ENCODE assay signal across 1 cellular context in the genomic region with DNA sequence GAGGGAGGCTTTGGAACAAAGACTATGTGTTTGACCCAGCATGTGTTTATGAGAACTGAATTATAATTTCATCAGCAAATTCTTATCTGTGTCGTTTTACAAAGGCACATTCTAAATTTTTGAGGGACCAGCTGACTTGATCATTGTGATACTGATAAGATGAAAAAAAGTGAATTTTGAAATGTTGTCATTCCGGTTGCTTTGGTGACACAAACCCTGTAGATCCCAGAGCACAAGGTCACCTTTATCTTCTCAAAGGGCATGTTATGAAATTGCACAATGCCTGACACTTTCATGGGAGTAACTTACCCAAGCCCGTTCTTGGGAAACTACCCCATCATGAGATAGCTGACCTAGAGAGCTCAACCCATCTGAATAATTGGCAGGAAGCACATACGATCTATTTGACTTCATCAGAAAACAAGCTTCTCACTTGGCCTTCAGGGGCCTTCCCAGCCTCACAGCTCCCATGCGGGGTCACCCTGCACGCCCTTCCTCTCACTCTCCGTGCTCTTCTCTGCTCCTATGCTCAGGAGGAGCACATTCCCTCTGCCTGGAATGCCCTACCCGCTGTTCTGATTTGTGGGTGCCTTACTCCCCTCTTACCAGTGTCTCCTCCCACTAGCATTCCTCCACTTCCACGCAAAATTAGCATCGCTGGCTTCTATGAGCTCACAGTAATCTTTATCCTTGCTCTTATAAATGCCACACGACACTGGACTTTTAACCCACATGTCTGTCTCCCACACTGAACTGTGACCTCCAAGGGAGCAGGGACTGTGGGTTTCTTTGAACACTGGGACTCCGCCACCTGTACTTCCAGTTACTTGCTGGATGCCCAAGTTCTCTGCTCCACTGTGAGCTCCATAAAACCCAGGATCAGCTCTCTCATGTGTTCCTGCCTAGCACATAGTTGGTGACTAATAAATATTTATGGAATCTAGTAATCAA.
TF ChIP-seq lines count a peak whose summit lies in the region.

No MANE protein-coding gene starts in this region.

TF ChIP-seq in HepG2, 621 proteins besides CTCF, POLR2A, EP300 and RAD21 (continued from another document):
- no peak for TF ChIP-seq AKNA (CRISPR knock-in tag; IDR thresholded peaks at IDR 0.05; ENCODE audit: borderline replicate concordance)
- peak; percentile 99 for TF ChIP-seq ARID5B (CRISPR knock-in tag; IDR thresholded peaks at IDR 0.05)
- TF ChIP-seq ZXDC (CRISPR knock-in tag; IDR thresholded peaks at IDR 0.05): peak; percentile 81
- TF ChIP-seq ATAD3A (CRISPR knock-in tag; IDR thresholded peaks at IDR 0.05): no peak
- TF ChIP-seq SAP130 (CRISPR knock-in tag; IDR thresholded peaks at IDR 0.05; ENCODE audit: low read depth): peak; percentile 88
- no peak for TF ChIP-seq ZBTB42 (CRISPR knock-in tag; IDR thresholded peaks at IDR 0.05)
- peak; percentile 89 for TF ChIP-seq ZNF557 (CRISPR knock-in tag; IDR thresholded peaks at IDR 0.05)
- peak; percentile 91; the same call in 1 of the 2 replicates for TF ChIP-seq ZNF619 (CRISPR knock-in tag; IDR thresholded peaks at IDR 0.05)
- no peak for TF ChIP-seq ZNF598 (CRISPR knock-in tag; IDR thresholded peaks at IDR 0.05; ENCODE audit: borderline replicate concordance)
